In the genomic region with DNA sequence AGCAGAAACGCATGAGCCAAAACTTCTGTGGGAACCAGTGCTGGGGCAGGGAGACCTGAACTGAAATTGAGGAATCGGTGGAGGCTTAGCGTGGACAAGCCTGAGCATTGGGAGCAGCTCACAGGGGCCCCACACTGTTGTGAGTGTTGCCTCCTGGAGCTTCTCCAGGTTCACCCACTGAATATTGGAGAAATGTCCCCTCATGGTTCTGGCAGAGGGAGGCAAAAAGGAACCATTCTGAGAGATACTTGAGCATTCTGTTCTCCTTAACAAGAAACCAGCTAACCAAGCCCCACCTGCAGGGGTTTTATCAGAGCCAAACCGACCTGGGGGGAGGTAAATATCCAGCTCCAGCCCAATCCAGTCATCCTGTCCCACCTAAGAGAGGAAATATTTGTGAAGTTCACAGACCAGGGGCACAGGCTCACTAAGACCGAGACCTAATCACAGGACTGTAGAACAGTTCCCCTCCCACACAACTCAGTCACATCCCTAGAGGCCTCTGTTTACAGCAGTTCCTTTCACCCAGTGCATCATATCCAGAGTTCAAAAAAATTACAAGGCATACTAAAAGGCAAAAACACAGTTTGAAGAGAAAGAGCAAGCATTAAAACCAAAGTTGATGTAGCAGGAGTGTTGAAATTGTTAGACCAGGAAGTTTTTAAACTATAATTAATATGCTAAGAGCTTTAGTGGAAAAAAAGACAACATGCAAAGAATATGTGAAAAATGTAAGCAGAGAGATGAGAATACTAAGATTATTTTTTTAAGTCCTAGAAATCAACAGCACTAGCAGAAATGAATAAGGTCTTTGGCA, we compare ENCODE assay signal across 17 cellular contexts.
A peak's percentile ranks its signal among the peaks of the same experiment; 100 is the strongest.
DNase-seq lines count a peak whose midpoint lies in the region; ATAC-seq, FAIRE-seq and TF ChIP-seq lines count a peak whose summit lies in the region.
"Had no signal": no experiment of that assay in that cellular context is flagged by ENCODE, and none has a peak within 500 bp of the region (broad histone marks: within the 10 kb centered on the region; RNA-seq: fewer than 3 reads in every experiment).

No MANE protein-coding gene starts in this region.

- no peak overlapping the region for H3K27ac ChIP-seq in endothelial cell of umbilical vein (ENCODE audit: insufficient read depth, low read depth, low read length)
- H3K27ac ChIP-seq: BLaER1, HL-60 had no signal

- peaks cover 2% of the 10 kb centered on the region for H3K36me3 Mint-ChIP-seq in activated CD8-positive, alpha-beta T cell treated with anti-CD3 and anti-CD28 coated beads for 36 hours (ENCODE audit: low read depth)
- no peaks in the 10 kb centered on the region for H3K36me3 Mint-ChIP-seq in activated CD8-positive, alpha-beta T cell treated with anti-CD3 and anti-CD28 coated beads, Interleukin-2, amount 10 ng/mL, durations not matched to agents 7 days and 5 days (ENCODE audit: low read depth)
- H3K36me3 Mint-ChIP-seq: CD8-positive, alpha-beta T cell had no signal

- no peak overlapping the region for H3K9ac ChIP-seq in endothelial cell of umbilical vein (replicated peaks; ENCODE audit: extremely low read depth, insufficient read depth, low read length)
- H3K9ac ChIP-seq: BLaER1 had no signal

- no peak overlapping the region for H3K27ac Mint-ChIP-seq in activated CD8-positive, alpha-beta T cell treated with anti-CD3 and anti-CD28 coated beads for 36 hours
- no peak overlapping the region for H3K27ac Mint-ChIP-seq in activated CD8-positive, alpha-beta T cell treated with anti-CD3 and anti-CD28 coated beads, Interleukin-2, amount 10 ng/mL, durations not matched to agents 7 days and 5 days
- no peak overlapping the region for H3K27ac Mint-ChIP-seq in stimulated activated naive CD8-positive, alpha-beta T cell treated with anti-CD3 and anti-CD28 coated beads, Interleukin-15, amount 100 ng/mL, for 72 hours
- H3K27ac Mint-ChIP-seq: CD8-positive, alpha-beta T cell; H9 had no signal

- dilution Hi-C loops in endothelial cell of umbilical vein (cut with MboI; ENCODE audit: extremely low pct_ligation_motif_present, low sequenced_read_pairs), result no loop called here

- H3K9me1 ChIP-seq in endothelial cell of umbilical vein (replicated peaks; ENCODE audit: control insufficient read depth, extremely low read depth, insufficient read depth, low read length), result no peaks in the 10 kb centered on the region

- no peak for FAIRE-seq in endothelial cell of umbilical vein (lab: Jason Lieb, UNC)
- FAIRE-seq: H1 had no signal

- no peaks in the 10 kb centered on the region for H4K20me1 ChIP-seq in endothelial cell of umbilical vein (replicated peaks; ENCODE audit: control insufficient read depth, extremely low read depth, insufficient read depth, low read length)
- H4K20me1 ChIP-seq: BLaER1 had no signal

- peaks cover 8% of the 10 kb centered on the region for H3K9me3 Mint-ChIP-seq in activated CD8-positive, alpha-beta T cell treated with anti-CD3 and anti-CD28 coated beads for 36 hours
- H3K9me3 Mint-ChIP-seq in activated CD8-positive, alpha-beta T cell treated with anti-CD3 and anti-CD28 coated beads, Interleukin-2, amount 10 ng/mL, durations not matched to agents 7 days and 5 days (ENCODE audit: insufficient read depth), result peaks cover 5% of the 10 kb centered on the region
- H3K9me3 Mint-ChIP-seq in stimulated activated naive CD8-positive, alpha-beta T cell treated with anti-CD3 and anti-CD28 coated beads, Interleukin-15, amount 100 ng/mL, for 72 hours, result peaks cover 20 to 21% of the 10 kb centered on the region in 2 donors

- ATAC-seq in activated CD8-positive, alpha-beta T cell treated with anti-CD3 and anti-CD28 coated beads for 36 hours, result peak; percentile 45
- ATAC-seq in activated CD8-positive, alpha-beta T cell treated with anti-CD3 and anti-CD28 coated beads, Interleukin-2, amount 10 ng/mL, durations not matched to agents 7 days and 5 days, result no peak
- ATAC-seq in stimulated activated naive CD8-positive, alpha-beta T cell treated with anti-CD3 and anti-CD28 coated beads, Interleukin-15, Interleukin-2, amounts not matched to agents 100 U/mL and 50 U/mL, for 24 hours, result peak; percentile 40
- ATAC-seq in stimulated activated naive CD8-positive, alpha-beta T cell treated with anti-CD3 and anti-CD28 coated beads, Interleukin-15, amount 100 ng/mL, for 72 hours, result no peak
- ATAC-seq in GM21423 (IDR thresholded peaks at IDR 0.05; ENCODE audit: unreplicated experiment) (no peak), HG02840 (IDR thresholded peaks at IDR 0.05; ENCODE audit: low FRiP score, unreplicated experiment) (no peak)
- ATAC-seq: CD8-positive, alpha-beta T cell had no signal

- no peaks in the 10 kb centered on the region for H3K36me3 ChIP-seq in endothelial cell of umbilical vein (ENCODE audit: control insufficient read depth in 2 of 2, extremely low read depth in 1 of 2, insufficient read depth in 2 of 2, low read length in 2 of 2)
- H3K36me3 ChIP-seq: BLaER1 had no signal

- peaks cover 5% of the 10 kb centered on the region for H3K27me3 Mint-ChIP-seq in activated CD8-positive, alpha-beta T cell treated with anti-CD3 and anti-CD28 coated beads for 36 hours
- H3K27me3 Mint-ChIP-seq in activated CD8-positive, alpha-beta T cell treated with anti-CD3 and anti-CD28 coated beads, Interleukin-2, amount 10 ng/mL, durations not matched to agents 7 days and 5 days (ENCODE audit: low read depth), result peaks cover 14% of the 10 kb centered on the region
- H3K27me3 Mint-ChIP-seq in stimulated activated naive CD8-positive, alpha-beta T cell treated with anti-CD3 and anti-CD28 coated beads, Interleukin-15, amount 100 ng/mL, for 72 hours, result peaks cover 45% of the 10 kb centered on the region

- H2AFZ ChIP-seq in endothelial cell of umbilical vein (ENCODE audit: low read depth, low read length), result no peak overlapping the region

- H3K9me3 ChIP-seq in endothelial cell of umbilical vein (replicated peaks; ENCODE audit: control insufficient read depth, insufficient read depth, low read length), result no peaks in the 10 kb centered on the region

- POLR2A ChIA-PET in activated CD8-positive, alpha-beta T cell treated with anti-CD3 and anti-CD28 coated beads for 36 hours (lab: Charles Lee), result no interaction called here
- POLR2A ChIA-PET in activated CD8-positive, alpha-beta T cell treated with anti-CD3 and anti-CD28 coated beads, Interleukin-2, amount 10 ng/mL, durations not matched to agents 7 days and 5 days (lab: Charles Lee), result no interaction called here
- POLR2A ChIA-PET in endothelial cell of umbilical vein (lab: Charles Lee), result no interaction called here

- DNase-seq in activated CD8-positive, alpha-beta T cell treated with anti-CD3 and anti-CD28 coated beads for 36 hours, result no peak
- no peak for DNase-seq in activated CD8-positive, alpha-beta T cell treated with anti-CD3 and anti-CD28 coated beads, Interleukin-2, amount 10 ng/mL, durations not matched to agents 7 days and 5 days
- DNase-seq in stimulated activated naive CD8-positive, alpha-beta T cell treated with anti-CD3 and anti-CD28 coated beads, Interleukin-15, Interleukin-2, amounts not matched to agents 100 U/mL and 50 U/mL, for 24 hours, result no peak
- no peak for DNase-seq in stimulated activated naive CD8-positive, alpha-beta T cell treated with anti-CD3 and anti-CD28 coated beads, Interleukin-15, amount 100 ng/mL, for 72 hours
- DNase-seq in endothelial cell of umbilical vein (ENCODE audit: low read depth, low spot score) (no peak), NAMALWA (ENCODE audit: low spot score) (no peak)
- DNase-seq: 8988T; Calu3; CD8-positive, alpha-beta T cell; DMS79 treated with DMSO at 0.1 percent for 48 hours; GF-D8; H9 had no signal

- H3K4me1 Mint-ChIP-seq in activated CD8-positive, alpha-beta T cell treated with anti-CD3 and anti-CD28 coated beads for 36 hours (ENCODE audit: low read depth), result peaks cover 9% of the 10 kb centered on the region
- H3K4me1 Mint-ChIP-seq in activated CD8-positive, alpha-beta T cell treated with anti-CD3 and anti-CD28 coated beads, Interleukin-2, amount 10 ng/mL, durations not matched to agents 7 days and 5 days (ENCODE audit: low read depth), result peaks cover 14% of the 10 kb centered on the region
- peaks cover 21% of the 10 kb centered on the region for H3K4me1 Mint-ChIP-seq in stimulated activated naive CD8-positive, alpha-beta T cell treated with anti-CD3 and anti-CD28 coated beads, Interleukin-15, amount 100 ng/mL, for 72 hours

- no peak overlapping the region for H3K4me3 Mint-ChIP-seq in activated CD8-positive, alpha-beta T cell treated with anti-CD3 and anti-CD28 coated beads for 36 hours
- no peak overlapping the region for H3K4me3 Mint-ChIP-seq in activated CD8-positive, alpha-beta T cell treated with anti-CD3 and anti-CD28 coated beads, Interleukin-2, amount 10 ng/mL, durations not matched to agents 7 days and 5 days
- H3K4me3 Mint-ChIP-seq in stimulated activated naive CD8-positive, alpha-beta T cell treated with anti-CD3 and anti-CD28 coated beads, Interleukin-15, amount 100 ng/mL, for 72 hours, result no peak overlapping the region
- H3K4me3 Mint-ChIP-seq: CD8-positive, alpha-beta T cell; H9 had no signal

- TF ChIP-seq CTCF in activated CD8-positive, alpha-beta T cell treated with anti-CD3 and anti-CD28 coated beads for 36 hours (IDR thresholded peaks at IDR 0.05), result no peak
- TF ChIP-seq CTCF in endothelial cell of umbilical vein (IDR thresholded peaks at IDR 0.05; ENCODE audit: extremely low read depth in 1 of 2, insufficient read depth in 1 of 2, low read depth in 1 of 2, low read length in 2 of 2), result no peak

- peaks cover 12% of the 10 kb centered on the region for H3K4me1 ChIP-seq in endothelial cell of umbilical vein (ENCODE audit: control insufficient read depth, extremely low read depth, insufficient read depth, low read length)
- H3K4me1 ChIP-seq: BLaER1 had no signal

- no peak overlapping the region for H3K4me3 ChIP-seq in endothelial cell of umbilical vein (replicated peaks in 1 of 3; ENCODE audit: insufficient read depth in 1 of 3, low read depth in 1 of 3, low read length in 3 of 3)
- H3K4me3 ChIP-seq: BLaER1 had no signal

- CTCF ChIA-PET in activated CD8-positive, alpha-beta T cell treated with anti-CD3 and anti-CD28 coated beads for 36 hours (lab: Charles Lee), result interaction anchor here (0.8 to 1.5 kb wide), 3 partner anchors 12 to 586 kb away, joined by 3 to 6 read pairs (median 5); no protein-coding TSS in a partner anchor
- CTCF ChIA-PET in activated CD8-positive, alpha-beta T cell treated with anti-CD3 and anti-CD28 coated beads, Interleukin-2, amount 10 ng/mL, durations not matched to agents 7 days and 5 days (lab: Charles Lee), result interaction anchor here (1.1 to 2.1 kb wide), 4 partner anchors 12 to 586 kb away, joined by 3 to 5 read pairs (median 4); no protein-coding TSS in a partner anchor
- CTCF ChIA-PET in endothelial cell of umbilical vein (lab: Charles Lee), result interaction anchor here (1.2 to 1.9 kb wide), 2 partner anchors 9 to 111 kb away, joined by 3 to 8 read pairs; no protein-coding TSS in a partner anchor

- intact Hi-C loops in activated CD8-positive, alpha-beta T cell treated with anti-CD3 and anti-CD28 coated beads for 36 hours (cut with micrococcal nuclease), result no loop called here
- intact Hi-C loops in endothelial cell of umbilical vein (cut with micrococcal nuclease), result loop anchor here (1.0 kb wide), 1 partner anchor 9 kb away; no protein-coding TSS in a partner anchor

- no TSS peak for BruUV-seq in endothelial cell of umbilical vein (replicated peaks; lab: Mats Ljungman, UMichigan)

- TF ChIP-seq POLR2A in endothelial cell of umbilical vein (IDR thresholded peaks at IDR 0.05; ENCODE audit: low read depth, low read length), result no peak

- no peaks in the 10 kb centered on the region for H3K27me3 ChIP-seq in endothelial cell of umbilical vein (ENCODE audit: control insufficient read depth in 2 of 2, insufficient read depth in 2 of 2, low read length in 2 of 2)
- H3K27me3 ChIP-seq: BLaER1 had no signal

- peak overlapping the region; percentile 8 for H3K4me2 ChIP-seq in endothelial cell of umbilical vein (ENCODE audit: insufficient read depth, low read length)
- H3K4me2 ChIP-seq: BLaER1 had no signal

- H3K79me2 ChIP-seq in endothelial cell of umbilical vein (ENCODE audit: control insufficient read depth, insufficient read depth, low read length), result no peaks in the 10 kb centered on the region

Comparison
In these comparisons a context has a peak if more than half of its experiments do, and no peak if none do; other contexts are left out.
1. ATAC-seq: peak in activated CD8-positive, alpha-beta T cell treated with anti-CD3 and anti-CD28 coated beads for 36 hours (single experiment) and stimulated activated naive CD8-positive, alpha-beta T cell treated with anti-CD3 and anti-CD28 coated beads, Interleukin-15, Interleukin-2, amounts not matched to agents 100 U/mL and 50 U/mL, for 24 hours (single experiment); none in activated CD8-positive, alpha-beta T cell treated with anti-CD3 and anti-CD28 coated beads, Interleukin-2, amount 10 ng/mL, durations not matched to agents 7 days and 5 days (single experiment), stimulated activated naive CD8-positive, alpha-beta T cell treated with anti-CD3 and anti-CD28 coated beads, Interleukin-15, amount 100 ng/mL, for 72 hours (single experiment), GM21423 (single experiment) and HG02840 (single experiment).